In genomic region chr14:20343092-20343854, GRCh38 we compare ENCODE assay signal across 8 cellular contexts. TPM values are rescaled to one million over a fixed set of nuclear protein-coding genes. Genes with fewer than 3 reads are reported as not detected.
A peak's percentile ranks its signal among the peaks of the same experiment; 100 is the strongest.
DNase-seq lines count a peak whose midpoint lies in the region; ATAC-seq, FAIRE-seq and TF ChIP-seq lines count a peak whose summit lies in the region.

Gene PARP2 (plus strand): TSS chr14:20343635. CDS start chr14:20343642, 7 bp downstream.

- DNase-seq in AG04450 (ENCODE audit: low read depth, low spot score) = peak; percentile 99
- DNase-seq in NCI-H2227 treated with DMSO at 0.1 percent for 48 hours (lab: John Stamatoyannopoulos, UW) = peak; percentile 98
- peak; percentile 98 for DNase-seq in bronchial epithelial cell (ENCODE audit: low read depth)
- DNase-seq in iPS-NIHi11 (ENCODE audit: low spot score) = peak; percentile 93
- DNase-seq in small intestine = peak; percentile 99

- H3K36me3 ChIP-seq in bronchial epithelial cell (ENCODE audit: control insufficient read depth, insufficient read depth, low read length) = peaks cover 3% of the 10 kb centered on the region
- peaks cover 0 to 5% of the 10 kb centered on the region in 2 donors for H3K36me3 ChIP-seq in small intestine (ENCODE audit: control insufficient read depth in 2 of 2, insufficient read depth in 2 of 2, low read length in 2 of 2)

- H3K4me3 ChIP-seq in AG04450 (ENCODE audit: low read depth, low read length) = peak within 1 kb of the TSS; percentile 98
- H3K4me3 ChIP-seq in WI38 (ENCODE audit: low read depth, low read length) = peak within 1 kb of the TSS; percentile 94
- peak within 1 kb of the TSS; percentile 67 for H3K4me3 ChIP-seq in bronchial epithelial cell (ENCODE audit: low read depth, low read length)
- H3K4me3 ChIP-seq in small intestine (ENCODE audit: low read depth in 1 of 2, low read length in 2 of 2) = peak within 1 kb of the TSS; percentile 71 to 78

- peak; percentile 95 for ATAC-seq in GM18907 (IDR thresholded peaks at IDR 0.05; ENCODE audit: unreplicated experiment)
- peak; percentile 87 for ATAC-seq in HG03159 (IDR thresholded peaks at IDR 0.05; ENCODE audit: unreplicated experiment)

- TF ChIP-seq CTCF in AG04450 (IDR thresholded peaks at IDR 0.05; ENCODE audit: low read depth, low read length) = no peak
- no peak for TF ChIP-seq CTCF in WI38 (IDR thresholded peaks at IDR 0.05; ENCODE audit: low read depth, low read length)
- no peak for TF ChIP-seq CTCF in bronchial epithelial cell (IDR thresholded peaks at IDR 0.05; ENCODE audit: insufficient read depth, low read length, severe bottlenecking)

- FAIRE-seq in bronchial epithelial cell (lab: Jason Lieb, UNC) (peak; percentile 70), small intestine (lab: Jason Lieb, UNC) (no peak)

- CTCF ChIA-PET in AG04450 (lab: Charles Lee) = interaction anchor here (0.7 to 7.4 kb wide), 9 partner anchors 13 to 750 kb away, joined by 3 to 158 read pairs (median 4); partner anchors contain the start of genes APEX1 and CCNB1IP1

- 0 to 1% (median 0%) methylated on average over 47 to 50 of the region's 50 CpGs for WGBS in small intestine, 3 donors

- peak within 1 kb of the TSS; percentile 87 for H3K27ac ChIP-seq in AG04450 (ENCODE audit: low read depth, low read length)
- H3K27ac ChIP-seq in small intestine (ENCODE audit: low read depth in 1 of 2, low read length in 1 of 2) = peak within 1 kb of the TSS; percentile 86 to 96

- no peaks in the 10 kb centered on the region for H3K9me3 ChIP-seq in AG04450 (ENCODE audit: control insufficient read depth, insufficient read depth, low read length)
- no peaks in the 10 kb centered on the region for H3K9me3 ChIP-seq in small intestine (ENCODE audit: control insufficient read depth, low read depth)

- no peaks in the 10 kb centered on the region for H3K4me1 ChIP-seq in small intestine (ENCODE audit: control insufficient read depth in 2 of 2, insufficient read depth in 1 of 2, low read depth in 1 of 2, low read length in 1 of 2)

- H3K27me3 ChIP-seq in AG04450 (ENCODE audit: control insufficient read depth, insufficient read depth, low read length) = no peaks in the 10 kb centered on the region
- H3K27me3 ChIP-seq in bronchial epithelial cell (ENCODE audit: control insufficient read depth, insufficient read depth, low read length) = no peaks in the 10 kb centered on the region
- no peaks in the 10 kb centered on the region for H3K27me3 ChIP-seq in small intestine (ENCODE audit: control insufficient read depth in 2 of 2, insufficient read depth in 2 of 2, low read length in 2 of 2)

- POLR2A ChIA-PET in AG04450 (lab: Yijun Ruan, JAX) = interaction anchor here (0.6 to 2.8 kb wide), 21 partner anchors 9 to 1094 kb away, joined by 3 to 30 read pairs (median 7); partner anchors contain the start of genes APEX1, OSGEP, PIP4P1 and RNASE4

RNA-seq across cellular contexts. Expression of gene PARP2, which starts in this region (rescaled TPM):
- polyA plus RNA-seq in AG04450 (2011; rRNA removed) (11.8 and 12.3 TPM in 2 replicates), small intestine (10 to 100 TPM in 2 of 3 donors, 1 to 10 TPM in 1; 9.5 to 14.7 (median 13.6) TPM)
- 5.3 and 9.5 TPM in 2 replicates for polyA minus RNA-seq in AG04450 (2011; rRNA and poly(A)+ RNA removed)
- 7.9 and 11.6 TPM in 2 replicates for total RNA-seq in bronchial epithelial cell

Comparison
In these comparisons a context has a peak if more than half of its experiments do, and no peak if none do; other contexts are left out.
1. Peak in every context shown above with its lines: DNase-seq, ATAC-seq, H3K4me3 ChIP-seq and H3K27ac ChIP-seq.